Comparison of ENCODE assay signal across 1 cellular context in the genomic region with DNA sequence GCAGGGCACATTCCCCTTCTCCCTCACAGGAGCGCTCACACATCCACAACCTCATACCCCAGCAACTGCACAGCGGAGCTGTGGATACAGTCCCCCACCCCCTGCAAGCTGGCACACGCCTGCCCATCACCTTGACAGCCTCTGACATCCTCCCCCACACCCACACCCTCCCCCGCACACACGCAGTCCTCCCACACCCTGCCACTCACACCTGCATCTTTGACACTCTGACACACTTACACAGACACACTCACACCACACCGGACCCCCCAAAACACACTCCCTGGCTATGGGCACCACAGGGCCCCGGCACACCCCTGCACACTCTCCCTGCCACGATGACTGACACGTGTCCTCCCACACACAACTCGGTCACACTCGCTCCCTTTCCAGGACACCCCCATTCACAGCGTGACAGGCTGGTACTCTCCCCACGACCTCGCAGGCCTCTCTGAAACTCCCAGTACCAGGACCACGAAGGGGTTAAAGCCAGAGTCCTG.
TF ChIP-seq lines count a peak whose summit lies in the region.

No MANE protein-coding gene starts in this region.

TF ChIP-seq in GM12878, 131 proteins besides CTCF, POLR2A, EP300 and RAD21:
- TF ChIP-seq RB1 (IDR thresholded peaks at IDR 0.05; ENCODE audit: borderline replicate concordance): no peak
- TF ChIP-seq, protein P1, sequence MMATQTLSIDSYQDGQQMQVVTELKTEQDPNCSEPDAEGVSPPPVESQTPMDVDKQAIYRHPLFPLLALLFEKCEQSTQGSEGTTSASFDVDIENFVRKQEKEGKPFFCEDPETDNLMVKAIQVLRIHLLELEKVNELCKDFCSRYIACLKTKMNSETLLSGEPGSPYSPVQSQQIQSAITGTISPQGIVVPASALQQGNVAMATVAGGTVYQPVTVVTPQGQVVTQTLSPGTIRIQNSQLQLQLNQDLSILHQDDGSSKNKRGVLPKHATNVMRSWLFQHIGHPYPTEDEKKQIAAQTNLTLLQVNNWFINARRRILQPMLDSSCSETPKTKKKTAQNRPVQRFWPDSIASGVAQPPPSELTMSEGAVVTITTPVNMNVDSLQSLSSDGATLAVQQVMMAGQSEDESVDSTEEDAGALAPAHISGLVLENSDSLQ (IDR thresholded peaks at IDR 0.05): peak; percentile 75
